Comparison of ENCODE assay signal across 12 cellular contexts in genomic region chr7:7681936-7682329, GRCh38. TPM values are rescaled to one million over a fixed set of nuclear protein-coding genes. Genes with fewer than 3 reads are reported as not detected.
DNase-seq lines count a peak whose midpoint lies in the region; ATAC-seq and TF ChIP-seq lines count a peak whose summit lies in the region.
"Had no signal": no experiment of that assay in that cellular context is flagged by ENCODE, and none has a peak within 500 bp of the region (broad histone marks: within the 10 kb centered on the region; RNA-seq: fewer than 3 reads in every experiment).

No MANE protein-coding gene starts in this region.

- no peak overlapping the region for H2AFZ ChIP-seq in PC-3 (ENCODE audit: low read length)

- TF ChIP-seq CTCF in natural killer cell (IDR thresholded peaks at IDR 0.05) = no peak
- TF ChIP-seq CTCF in PC-3 (conservative IDR thresholded peaks at IDR 0.05; ENCODE audit: low read depth, low read length) = no peak
- no peak for TF ChIP-seq CTCF in left lung (IDR thresholded peaks at IDR 0.05)
- TF ChIP-seq CTCF in vagina (IDR thresholded peaks at IDR 0.05) = no peak
- no peak for TF ChIP-seq CTCF in HFFc6 (IDR thresholded peaks at IDR 0.05)

- H3K4me2 ChIP-seq in PC-3 (ENCODE audit: low read length) = peak overlapping the region; percentile 16; the same call in 1 of the 2 replicates

- H3K4me1 Mint-ChIP-seq in natural killer cell (peaks cover 27 to 29% of the 10 kb centered on the region in 2 donors), HFFc6 (ENCODE audit: low read depth) (peaks cover 13% of the 10 kb centered on the region)
- peaks cover 16 to 21% of the 10 kb centered on the region in 2 donors for H3K4me1 Mint-ChIP-seq in natural killer cell treated with Interleukin-12 subunit alpha and Interleukin-12 subunit beta and Interleukin-15 and Interleukin-18, amount 100 ng/mL, for 72 hours (ENCODE audit: low read depth in 2 of 2)

- H3K4me3 ChIP-seq in PC-3 (ENCODE audit: low read length) = no peak overlapping the region
- no peak overlapping the region for H3K4me3 ChIP-seq in left lung
- H3K4me3 ChIP-seq in vagina = no peak overlapping the region

- H4K20me1 ChIP-seq in PC-3 (ENCODE audit: low read length) = no peaks in the 10 kb centered on the region

- no peak overlapping the region for H3K4me3 Mint-ChIP-seq in natural killer cell
- H3K4me3 Mint-ChIP-seq in natural killer cell treated with Interleukin-12 subunit alpha and Interleukin-12 subunit beta and Interleukin-15 and Interleukin-18, amount 100 ng/mL, for 72 hours = no peak overlapping the region
- no peak overlapping the region for H3K4me3 Mint-ChIP-seq in HFFc6
- H3K4me3 Mint-ChIP-seq: activated naive CD4-positive, alpha-beta T cell treated with anti-CD3 and anti-CD28 coated beads, Interleukin-2, amount 50 U/mL, for 24 hours had no signal

- H3K36me3 Mint-ChIP-seq in natural killer cell = no peaks in the 10 kb centered on the region
- H3K36me3 Mint-ChIP-seq in natural killer cell treated with Interleukin-12 subunit alpha and Interleukin-12 subunit beta and Interleukin-15 and Interleukin-18, amount 100 ng/mL, for 72 hours = no peaks in the 10 kb centered on the region
- peaks cover 9% of the 10 kb centered on the region; the same call in 1 of the 2 replicates for H3K36me3 Mint-ChIP-seq in HFFc6 (ENCODE audit: low read depth)

- H3K9me3 Mint-ChIP-seq in natural killer cell (no peaks in the 10 kb centered on the region), HFFc6 (no peaks in the 10 kb centered on the region)
- H3K9me3 Mint-ChIP-seq in natural killer cell treated with Interleukin-12 subunit alpha and Interleukin-12 subunit beta and Interleukin-15 and Interleukin-18, amount 100 ng/mL, for 72 hours = no peaks in the 10 kb centered on the region
- H3K9me3 Mint-ChIP-seq: activated naive CD4-positive, alpha-beta T cell treated with anti-CD3 and anti-CD28 coated beads, Interleukin-2, amount 50 U/mL, for 24 hours had no signal

- H3K36me3 ChIP-seq in PC-3 (ENCODE audit: low read depth, low read length) = no peaks in the 10 kb centered on the region
- no peaks in the 10 kb centered on the region for H3K36me3 ChIP-seq in left lung
- no peaks in the 10 kb centered on the region for H3K36me3 ChIP-seq in vagina

- no peak for ATAC-seq in natural killer cell
- no peak for ATAC-seq in natural killer cell treated with Interleukin-12 subunit alpha and Interleukin-12 subunit beta and Interleukin-15 and Interleukin-18, amount 100 ng/mL, for 72 hours
- no peak for ATAC-seq in PC-3
- ATAC-seq in left lung = peak; percentile 57
- ATAC-seq in GM21825 (IDR thresholded peaks at IDR 0.05; ENCODE audit: unreplicated experiment) = no peak
- no peak for ATAC-seq in GM18868 (IDR thresholded peaks at IDR 0.05; ENCODE audit: unreplicated experiment)

- no peak for TF ChIP-seq POLR2A in vagina (IDR thresholded peaks at IDR 0.05)

- no peaks in the 10 kb centered on the region for H3F3A ChIP-seq in PC-3 (ENCODE audit: low read length, unreplicated experiment)

- no peaks in the 10 kb centered on the region for H3K27me3 ChIP-seq in PC-3 (ENCODE audit: low read length)
- no peaks in the 10 kb centered on the region for H3K27me3 ChIP-seq in left lung
- no peaks in the 10 kb centered on the region for H3K27me3 ChIP-seq in vagina

- DNase-seq in natural killer cell (no peak), PC-3 (no peak), left lung (no peak), vagina (ENCODE audit: extremely low spot score in 2 of 2) (no peak), HFFc6 (no peak)
- no peak for DNase-seq in natural killer cell treated with Interleukin-12 subunit alpha and Interleukin-12 subunit beta and Interleukin-15 and Interleukin-18, amount 100 ng/mL, for 72 hours (ENCODE audit: low spot score)
- DNase-seq: kidney; stimulated activated CD4-positive, alpha-beta T cell treated with anti-CD3 and anti-CD28 coated beads, Interleukin-4, amount 100 ng/mL, for 1 hour had no signal

- no peak overlapping the region for H3K9ac ChIP-seq in PC-3 (ENCODE audit: low read length)

- no TSS peak for BruUV-seq in PC-3 (replicated peaks; lab: Mats Ljungman, UMichigan)

- H3K27me3 Mint-ChIP-seq in natural killer cell (ENCODE audit: low read depth in 2 of 2) (no peaks in the 10 kb centered on the region), HFFc6 (ENCODE audit: insufficient read depth) (no peaks in the 10 kb centered on the region; the same call in none of the 2 replicates)
- no peaks in the 10 kb centered on the region for H3K27me3 Mint-ChIP-seq in natural killer cell treated with Interleukin-12 subunit alpha and Interleukin-12 subunit beta and Interleukin-15 and Interleukin-18, amount 100 ng/mL, for 72 hours
- H3K27me3 Mint-ChIP-seq: activated naive CD4-positive, alpha-beta T cell treated with anti-CD3 and anti-CD28 coated beads, Interleukin-2, amount 50 U/mL, for 24 hours had no signal

- CTCF ChIA-PET in PC-3 (lab: Charles Lee) = interaction anchor here (1.0 to 1.7 kb wide), 6 partner anchors 11 to 508 kb away, joined by 4 to 11 read pairs (median 7); no protein-coding TSS in a partner anchor

- intact Hi-C loops in natural killer cell (cut with micrococcal nuclease) (loop anchor here (1.0 to 10.0 kb wide), 5 partner anchors 79 to 535 kb away; no protein-coding TSS in a partner anchor), PC-3 (cut with micrococcal nuclease) (loop anchor here (1.0 to 5.0 kb wide), 10 partner anchors 41 to 535 kb away; partner anchors contain the start of gene UMAD1), left lung (cut with DNase I) (loop anchor here in 1 of 2 donors (10.0 kb wide), 1 partner anchor 83 kb away; no protein-coding TSS in a partner anchor), vagina (cut with DNase I) (no loop called here)

- POLR2A ChIA-PET in PC-3 (lab: Charles Lee; ENCODE audit: unreplicated experiment) = interaction anchor here (0.6 kb wide), 1 partner anchor 80 kb away, joined by 4 read pairs; no protein-coding TSS in a partner anchor

- no peaks in the 10 kb centered on the region for H3K9me3 ChIP-seq in PC-3 (ENCODE audit: low read length)
- H3K9me3 ChIP-seq in left lung = peaks cover 0 to 3% of the 10 kb centered on the region in 2 donors
- no peaks in the 10 kb centered on the region for H3K9me3 ChIP-seq in vagina

- H3K9me2 ChIP-seq in PC-3 (replicated peaks; ENCODE audit: low read length) = no peaks in the 10 kb centered on the region

- H3K27ac Mint-ChIP-seq in natural killer cell (peak overlapping the region; percentile 59 to 62), HFFc6 (no peak overlapping the region)
- no peak overlapping the region for H3K27ac Mint-ChIP-seq in natural killer cell treated with Interleukin-12 subunit alpha and Interleukin-12 subunit beta and Interleukin-15 and Interleukin-18, amount 100 ng/mL, for 72 hours
- H3K27ac Mint-ChIP-seq: activated naive CD4-positive, alpha-beta T cell treated with anti-CD3 and anti-CD28 coated beads, Interleukin-2, amount 50 U/mL, for 24 hours had no signal

- H3K27ac ChIP-seq in PC-3 (ENCODE audit: low read length) = no peak overlapping the region
- H3K27ac ChIP-seq in left lung = no peak overlapping the region
- peak overlapping the region; percentile 49 for H3K27ac ChIP-seq in vagina
- H3K27ac ChIP-seq: HL-60 had no signal

- no peaks in the 10 kb centered on the region for H3K79me2 ChIP-seq in PC-3 (ENCODE audit: low read length)

- H3K4me1 ChIP-seq in PC-3 (ENCODE audit: insufficient read depth, low read length) (peaks cover 11% of the 10 kb centered on the region), left lung (peaks cover 4 to 17% of the 10 kb centered on the region in 2 donors), vagina (peaks cover 27% of the 10 kb centered on the region)

RNA-seq across cellular contexts. Expression of gene RPA3, which starts 36.5 kb away (rescaled TPM):
- 10 to 100 TPM; 14.2 to 25.9 (median 22.6) TPM for total RNA-seq in natural killer cell
- 10 to 100 TPM; 64.3 to 76.7 TPM for total RNA-seq in natural killer cell treated with Interleukin-12 subunit alpha and Interleukin-12 subunit beta and Interleukin-15 and Interleukin-18, amount 100 ng/mL, for 72 hours
- 38.9 and 39.3 TPM in 2 replicates for total RNA-seq in PC-3 (2014; rRNA removed)
- 10 to 100 TPM; 28.5 to 32.3 TPM for total RNA-seq in left lung
- total RNA-seq in vagina = 12.3 TPM
- 10 to 100 TPM; 36.7 to 58.0 (median 51.1) TPM for total RNA-seq in HFFc6 (2021; fragmentation: NEBNext Ultra II Directional; extraction: Animal tissue kit (Norgen Biotek cat#: 25700))

RNA-seq across cellular contexts. Expression of gene UMAD1, which starts 41.4 kb away (rescaled TPM):
- 10 to 100 TPM; 12.3 to 16.5 (median 14.6) TPM for total RNA-seq in natural killer cell
- total RNA-seq in natural killer cell treated with Interleukin-12 subunit alpha and Interleukin-12 subunit beta and Interleukin-15 and Interleukin-18, amount 100 ng/mL, for 72 hours = 10 to 100 TPM in 1 of 2 donors, 1 to 10 TPM in 1; 9.3 to 11.4 TPM
- total RNA-seq in PC-3 (2014; rRNA removed) = 6.0 and 8.9 TPM in 2 replicates
- total RNA-seq in left lung = 10 to 100 TPM; 17.8 to 20.2 TPM
- total RNA-seq in vagina = 6.9 TPM
- total RNA-seq in HFFc6 (2021; fragmentation: NEBNext Ultra II Directional; extraction: Animal tissue kit (Norgen Biotek cat#: 25700)) = 10 to 100 TPM; 11.6 to 14.6 (median 12.1) TPM

Comparison
In these comparisons a context has a peak if more than half of its experiments do, and no peak if none do; other contexts are left out.
1. H3K27ac Mint-ChIP-seq: peak in natural killer cell (2 of 2); none in natural killer cell treated with Interleukin-12 subunit alpha and Interleukin-12 subunit beta and Interleukin-15 and Interleukin-18, amount 100 ng/mL, for 72 hours (0 of 2) and HFFc6 (single experiment).